Comparison of ENCODE assay signal across 11 cellular contexts in the genomic region with DNA sequence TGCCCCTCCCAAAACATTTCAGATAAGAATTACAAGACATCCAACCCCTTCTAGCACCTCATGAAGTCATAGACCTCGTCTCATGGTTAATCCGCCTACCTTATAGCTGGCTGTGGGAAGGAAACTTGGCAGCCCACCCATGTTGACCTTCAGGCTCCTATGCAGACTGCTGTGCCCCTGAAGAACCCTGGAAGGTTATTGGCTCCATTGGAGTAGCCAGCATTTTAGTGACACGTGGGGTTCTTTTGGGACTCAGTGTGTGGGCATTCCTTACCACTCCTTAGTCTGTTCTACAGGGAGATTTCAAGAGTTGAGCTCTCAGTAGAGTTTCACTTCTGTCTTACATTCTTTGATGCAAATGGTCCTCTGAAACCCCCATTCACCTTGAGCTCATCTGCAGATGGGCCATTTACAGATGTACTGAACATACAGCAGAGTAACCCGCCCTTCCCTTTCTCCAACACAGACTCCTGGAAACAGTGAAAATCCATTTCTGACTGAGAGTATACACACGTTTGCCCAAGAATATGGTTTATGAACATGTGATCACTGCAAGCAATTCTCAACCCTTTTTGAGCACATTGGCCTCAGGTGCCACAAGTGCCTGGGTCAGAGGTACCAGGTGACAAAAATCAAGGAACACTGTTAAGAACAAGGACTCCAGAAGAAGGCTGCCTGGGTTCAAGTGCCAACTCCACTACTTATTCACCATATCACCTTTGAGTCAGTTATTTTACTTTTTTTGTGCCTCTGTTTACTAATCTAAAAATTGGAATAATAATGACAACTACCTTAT.
DNase-seq lines count a peak whose midpoint lies in the region; ATAC-seq and TF ChIP-seq lines count a peak whose summit lies in the region.
"Had no signal": no experiment of that assay in that cellular context is flagged by ENCODE, and none has a peak within 500 bp of the region (broad histone marks: within the 10 kb centered on the region; RNA-seq: fewer than 3 reads in every experiment).

No MANE protein-coding gene starts in this region.

- H3K27ac ChIP-seq in 22Rv1, result peak overlapping the region; percentile 73
- H3K27ac ChIP-seq: SJCRH30 had no signal

- TF ChIP-seq CTCF in 22Rv1 (IDR thresholded peaks at IDR 0.05), result no peak

- peak; percentile 56 for DNase-seq in NCI-H2171 treated with DMSO at 0.1 percent for 48 hours (lab: John Stamatoyannopoulos, UW)
- no peak for DNase-seq in stimulated activated CD4-positive, alpha-beta T cell treated with anti-CD3 and anti-CD28 coated beads, Interleukin-2, amount 100 ng/mL, for 24 hours
- DNase-seq in effector CD4-positive, alpha-beta T cell, result no peak
- no peak for DNase-seq in activated CD4-positive, alpha-beta T cell treated with anti-CD3 and anti-CD28 coated beads, Interleukin-2, amount 50 U/mL, for 48 hours
- DNase-seq in HK-2 (ENCODE audit: unreplicated experiment), result no peak
- DNase-seq: aorta, NCI-H1694, SJCRH30 had no signal

- ATAC-seq in GM18909 (IDR thresholded peaks at IDR 0.05; ENCODE audit: poor library complexity, unreplicated experiment) (peak; percentile 62), HG02623 (IDR thresholded peaks at IDR 0.05; ENCODE audit: unreplicated experiment) (peak; percentile 76)
